In the genomic region with DNA sequence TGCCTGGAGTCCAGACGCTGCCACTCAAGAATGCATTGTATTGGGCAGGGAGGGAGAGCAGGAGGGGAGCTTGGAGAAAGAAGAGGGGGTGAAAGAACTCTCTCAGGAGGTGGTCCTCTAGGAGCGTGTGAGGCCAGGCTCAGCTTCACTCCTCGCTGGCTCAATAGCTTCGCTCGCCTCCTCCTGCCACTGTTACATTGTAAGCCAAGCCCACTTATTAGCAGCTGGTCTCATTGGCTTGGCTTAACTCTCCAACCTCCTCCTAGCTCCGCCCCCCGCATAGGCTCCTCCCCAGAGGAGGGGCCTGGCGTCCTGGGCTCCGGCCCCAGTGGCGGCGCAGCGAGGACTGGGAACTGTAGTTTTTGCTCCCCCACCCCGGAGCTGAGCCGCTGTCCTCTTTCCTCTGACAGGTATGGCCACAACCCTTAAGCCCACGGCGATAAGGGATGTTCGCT, we compare ENCODE assay signal across 8 cellular contexts. TPM values are rescaled to one million over a fixed set of nuclear protein-coding genes. Genes with fewer than 3 reads are reported as not detected.
DNase-seq lines count a peak whose midpoint lies in the region; ATAC-seq, FAIRE-seq and TF ChIP-seq lines count a peak whose summit lies in the region.

KCNN3 (minus strand) TSS at position 165 of the 455 bp plus-strand sequence. CDS start 317 bp downstream, outside the sequence.

- peaks cover 16% of the 10 kb centered on the region for H3K4me1 Mint-ChIP-seq in astrocyte (ENCODE audit: low read depth, unreplicated experiment)

- H2AFZ ChIP-seq in astrocyte (ENCODE audit: low read depth, low read length), result peak within 1 kb of the TSS; percentile 79

- no peak within 1 kb of the TSS for H3K27ac Mint-ChIP-seq in astrocyte (ENCODE audit: unreplicated experiment)

- H3K9me3 Mint-ChIP-seq in astrocyte (ENCODE audit: unreplicated experiment), result no peaks in the 10 kb centered on the region

- H3K36me3 ChIP-seq in astrocyte (ENCODE audit: insufficient read depth, low read length), result no peaks in the 10 kb centered on the region

- no peaks in the 10 kb centered on the region for H4K20me1 ChIP-seq in astrocyte (ENCODE audit: insufficient read depth, low read length)

- H3K27me3 ChIP-seq in astrocyte (ENCODE audit: insufficient read depth, low read length), result peaks cover 9% of the 10 kb centered on the region

- H3K36me3 Mint-ChIP-seq in astrocyte (ENCODE audit: low read depth, unreplicated experiment), result no peaks in the 10 kb centered on the region

- H3K4me3 ChIP-seq in astrocyte (ENCODE audit: insufficient read depth, low read depth, low read length), result peak within 1 kb of the TSS; percentile 42

- ATAC-seq in HG02759 (IDR thresholded peaks at IDR 0.05; ENCODE audit: unreplicated experiment), result peak; percentile 84

- H3K79me2 ChIP-seq in astrocyte (ENCODE audit: insufficient read depth, low read length), result no peaks in the 10 kb centered on the region

- DNase-seq in GM12891 (ENCODE audit: insufficient read length, low spot score), result peak; percentile 95
- DNase-seq in NCI-H1417 treated with DMSO at 0.1 percent for 48 hours (lab: John Stamatoyannopoulos, UW), result peak; percentile 87
- DNase-seq in T-helper 1 cell, result peak; percentile 42 to 75 (median 58)
- DNase-seq in astrocyte (ENCODE audit: low read depth), result peak; percentile 75
- DNase-seq in hepatic stellate cell (ENCODE audit: low spot score), result peak; percentile 89
- peak; percentile 83 for DNase-seq in renal cortical epithelial cell (ENCODE audit: low read depth)
- no peak for DNase-seq in GF-D8 (lab: John Stamatoyannopoulos, UW)

- H3K4me2 ChIP-seq in astrocyte (ENCODE audit: low read length), result peak within 1 kb of the TSS; percentile 82

- H3K27ac ChIP-seq in astrocyte (ENCODE audit: low read depth, low read length), result no peak within 1 kb of the TSS

- H3K9me3 ChIP-seq in astrocyte (ENCODE audit: insufficient read depth, low read depth, low read length), result no peaks in the 10 kb centered on the region

- peak; percentile 93 for TF ChIP-seq POLR2A in GM12891 (IDR thresholded peaks at IDR 0.05; ENCODE audit: low read depth, low read length)

- peaks cover 22% of the 10 kb centered on the region for H3K27me3 Mint-ChIP-seq in astrocyte (ENCODE audit: low read depth, unreplicated experiment)

- peaks cover 39% of the 10 kb centered on the region for H3K4me1 ChIP-seq in astrocyte (ENCODE audit: insufficient read depth, low read length)

- no peak for TF ChIP-seq CTCF in astrocyte (IDR thresholded peaks at IDR 0.05; ENCODE audit: insufficient read depth, low read depth, low read length)

- FAIRE-seq in GM12891 (lab: Jason Lieb, UNC), result peak; percentile 99
- FAIRE-seq in astrocyte (lab: Jason Lieb, UNC), result peak; percentile 32

- peak within 1 kb of the TSS; percentile 68 for H3K4me3 Mint-ChIP-seq in astrocyte (ENCODE audit: unreplicated experiment)

- H3K9ac ChIP-seq in astrocyte (ENCODE audit: low read length), result peak within 1 kb of the TSS; percentile 63

TF ChIP-seq in GM12891, 5 proteins besides CTCF, POLR2A, EP300 and RAD21:
- peak; percentile 55; the same call in 1 of the 2 replicates for TF ChIP-seq POU2F2 (IDR thresholded peaks at IDR 0.05; ENCODE audit: low read depth, low read length)
- no peak for TF ChIP-seq SPI1 (IDR thresholded peaks at IDR 0.05; ENCODE audit: low read depth, low read length)
- TF ChIP-seq TAF1 (IDR thresholded peaks at IDR 0.05; ENCODE audit: low read depth, low read length), result peak; percentile 75; the same call in 1 of the 2 replicates
- TF ChIP-seq POLR2AphosphoS5 (IDR thresholded peaks at IDR 0.05; ENCODE audit: low read depth, low read length), result peak; percentile 95
- no peak for TF ChIP-seq PAX5 (IDR thresholded peaks at IDR 0.05; ENCODE audit: insufficient read depth, low read length, severe bottlenecking)

RNA-seq across cellular contexts. Expression of gene KCNN3, which starts in this region (rescaled TPM):
- polyA plus RNA-seq in GM12891 (2012; ENCODE audit: low read depth, missing spikeins), result 8.7 TPM
- 0.46 and 0.66 TPM in 2 replicates for total RNA-seq in astrocyte
- total RNA-seq in renal cortical epithelial cell, result under 0.01 TPM in 1 of 2 replicates, not detected in the other

Comparison
In these comparisons a context has a peak if more than half of its experiments do, and no peak if none do; other contexts are left out.
1. Peak in DNase-seq, H3K4me3 ChIP-seq, H3K9ac ChIP-seq and H3K4me2 ChIP-seq in astrocyte; RNA of the gene not detected or under 1 TPM.
2. Peak in DNase-seq in renal cortical epithelial cell; RNA of the gene not detected or under 1 TPM.